34 cellular contexts compared by ENCODE assay signal in genomic region chr7:64633401-64633800, GRCh38.
"Had no signal": no experiment of that assay in that cellular context is flagged by ENCODE, and none has a peak within 500 bp of the region (broad histone marks: within the 10 kb centered on the region; RNA-seq: fewer than 3 reads in every experiment).

No MANE protein-coding gene starts in this region.

- H3K27me3 ChIP-seq: adrenal gland, ascending aorta, body of pancreas, brain microvascular endothelial cell, breast epithelium, cardiac muscle cell had no signal

- H3K4me3 ChIP-seq: adrenal gland, ascending aorta, body of pancreas, breast epithelium, cardiac muscle cell had no signal

- FAIRE-seq: astrocyte, bronchial epithelial cell had no signal

- H3K36me3 ChIP-seq: adrenal gland, ascending aorta, brain microvascular endothelial cell, breast epithelium, cardiac muscle cell had no signal

- H3K27ac ChIP-seq: adrenal gland, ascending aorta, body of pancreas, brain microvascular endothelial cell, breast epithelium, cardiac muscle cell had no signal

- H3K4me1 ChIP-seq: adrenal gland, ascending aorta, body of pancreas had no signal

- DNase-seq: activated effector memory CD4-positive, alpha-beta T cell treated with anti-CD3 and anti-CD28 coated beads, Interleukin-2, amount 50 U/mL, for 16 hours; activated effector memory CD4-positive, alpha-beta T cell treated with Interleukin-2 at 50 U/mL for 16 hours; activated gamma-delta T cell; activated gamma-delta T cell treated with Interleukin-2 at 50 U/mL for 16 hours; activated naive CD4-positive, alpha-beta T cell; activated naive CD4-positive, alpha-beta T cell treated with anti-CD3 and anti-CD28 coated beads for 36 hours; activated naive CD4-positive, alpha-beta T cell treated with anti-CD3 and anti-CD28 coated beads, Interleukin-2, amount 10 ng/mL, durations not matched to agents 7 days and 5 days; activated naive CD4-positive, alpha-beta T cell treated with anti-CD3 and anti-CD28 coated beads, Interleukin-2, amount 50 U/mL, for 16 hours; activated naive CD4-positive, alpha-beta T cell treated with Interleukin-2 at 50 U/mL for 16 hours; activated naive CD8-positive, alpha-beta T cell treated with anti-CD3 and anti-CD28 coated beads for 36 hours; activated naive CD8-positive, alpha-beta T cell treated with anti-CD3 and anti-CD28 coated beads, Interleukin-2, amount 10 ng/mL, durations not matched to agents 7 days and 5 days; activated naive CD8-positive, alpha-beta T cell treated with anti-CD3 and anti-CD28 coated beads, Interleukin-2, amount 50 U/mL, for 24 hours; activated T-cell treated with anti-CD3 and anti-CD28 coated beads, Interleukin-2, amount 50 U/mL, for 1 hour; activated T-cell treated with anti-CD3 and anti-CD28 coated beads, Interleukin-2, amount 50 U/mL, for 24 hours; activated T-cell treated with anti-CD3 and anti-CD28 coated beads, Interleukin-2, amount 50 U/mL, for 4 hours; activated T-cell treated with anti-CD3 and anti-CD28 coated beads, Interleukin-2, amount 50 U/mL, for 48 hours; activated T-cell treated with anti-CD3 and anti-CD28 coated beads, Interleukin-2, amount 50 U/mL, for 72 hours; adrenal gland; amniotic stem cell; amygdala; anterior cingulate cortex; aorta; body of pancreas; brain microvascular endothelial cell; caudate nucleus; central memory CD4-positive, alpha-beta T cell; cerebellar nuclear complex had no signal

- ATAC-seq: activated naive CD4-positive, alpha-beta T cell treated with anti-CD3 and anti-CD28 coated beads, Interleukin-2, amount 50 U/mL, for 72 hours; activated naive CD8-positive, alpha-beta T cell treated with anti-CD3 and anti-CD28 coated beads, Interleukin-2, amount 50 U/mL, for 24 hours; activated T-cell treated with anti-CD3 and anti-CD28 coated beads, Interleukin-2, amount 50 U/mL, for 4 hours; activated T-cell treated with anti-CD3 and anti-CD28 coated beads, Interleukin-2, amount 50 U/mL, for 72 hours; activated T-helper 17 cell treated with anti-CD3 and anti-CD28 coated beads, Interleukin-2, amount 50 U/mL, for 72 hours; body of pancreas had no signal

- H3K9me3 ChIP-seq: adrenal gland, ascending aorta, body of pancreas, breast epithelium had no signal
